Comparison of ENCODE assay signal across 1 cellular context in genomic region chr15:52020253-52021085, GRCh38.
TF ChIP-seq lines count a peak whose summit lies in the region.

No MANE protein-coding gene starts in this region.

TF ChIP-seq in K562, 482 proteins besides CTCF, POLR2A, EP300 and RAD21 (continued from another document):
- TF ChIP-seq ZBTB40 (IDR thresholded peaks at IDR 0.05) (0 out of 2 replicates have a peak, but pooled peaks have one; percentile 32), ZBTB40 (CRISPR knock-in tag; IDR thresholded peaks at IDR 0.05) (no peak), MBD1 (CRISPR knock-in tag; IDR thresholded peaks at IDR 0.05) (no peak), NUFIP1 (IDR thresholded peaks at IDR 0.05; ENCODE audit: partially characterized antibody) (no peak), CUX1 (CRISPR knock-in tag; IDR thresholded peaks at IDR 0.05) (no peak), MAFK (IDR thresholded peaks at IDR 0.05; ENCODE audit: low read length) (no peak), ZNF695 (CRISPR knock-in tag; IDR thresholded peaks at IDR 0.05) (no peak), ZBTB34 (CRISPR knock-in tag; IDR thresholded peaks at IDR 0.05) (no peak), CHD2 (IDR thresholded peaks at IDR 0.05; ENCODE audit: low read depth, low read length) (no peak), CEBPG (CRISPR knock-in tag; IDR thresholded peaks at IDR 0.05) (no peak), CEBPG (tag; conservative IDR thresholded peaks at IDR 0.05 in 1 of 2, IDR thresholded peaks at IDR 0.05 in 1 of 2) (peak in 1 of 2 experiments; percentile 76; a peak in 2 of 4 replicates), TGIF2 (CRISPR knock-in tag; IDR thresholded peaks at IDR 0.05) (no peak)
